ENCODE assay signal across 21 cellular contexts in the genomic region with DNA sequence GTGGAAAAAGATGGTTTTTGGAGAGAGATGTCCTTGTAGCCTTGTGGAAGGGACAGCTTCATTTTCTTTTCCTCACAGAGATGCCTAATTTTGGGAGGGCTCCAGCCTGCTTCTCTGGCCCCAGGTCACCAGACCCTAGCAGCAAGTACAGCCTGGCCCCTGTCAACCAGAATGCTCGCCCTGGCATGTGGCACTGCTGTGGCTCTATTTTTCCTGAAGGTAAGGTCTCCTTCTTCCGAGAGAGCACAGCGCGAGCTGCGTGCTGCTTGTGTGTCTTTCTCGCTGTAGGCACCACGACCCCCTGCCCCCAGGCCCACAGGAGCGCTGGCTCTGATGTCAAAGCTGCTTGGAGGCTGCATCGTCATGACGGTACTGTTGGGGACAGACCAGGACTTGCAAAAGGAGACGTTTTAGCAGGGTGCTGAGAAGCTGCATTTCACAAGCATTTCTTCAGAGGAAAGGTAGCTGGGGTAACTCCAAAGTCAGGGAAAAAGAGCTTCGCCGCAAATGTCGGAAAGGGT. TPM values are rescaled to one million over a fixed set of nuclear protein-coding genes. Genes with fewer than 3 reads are reported as not detected.
A peak's percentile ranks its signal among the peaks of the same experiment; 100 is the strongest.
DNase-seq lines count a peak whose midpoint lies in the region; ATAC-seq and TF ChIP-seq lines count a peak whose summit lies in the region.
"Had no signal": no experiment of that assay in that cellular context is flagged by ENCODE, and none has a peak within 500 bp of the region (broad histone marks: within the 10 kb centered on the region; RNA-seq: fewer than 3 reads in every experiment).

No MANE protein-coding gene starts in this region.

- no peak overlapping the region for H4K5ac ChIP-seq in mesendoderm (ENCODE audit: low read length)

- peak overlapping the region; percentile 11 for H3K27ac Mint-ChIP-seq in activated CD8-positive, alpha-beta T cell treated with anti-CD3 and anti-CD28 coated beads, Interleukin-2, amount 10 ng/mL, durations not matched to agents 7 days and 5 days
- H3K27ac Mint-ChIP-seq in activated CD8-positive, alpha-beta T cell treated with anti-CD3 and anti-CD28 coated beads for 36 hours: no peak overlapping the region
- H3K27ac Mint-ChIP-seq in osteocyte (ENCODE audit: unreplicated experiment): no peak overlapping the region

- H3K4me3 ChIP-seq in BLaER1 (no peak overlapping the region), mesendoderm (ENCODE audit: low read length) (no peak overlapping the region)
- H3K4me3 ChIP-seq in Jurkat, Clone E6-1 (ENCODE audit: low read length): peak overlapping the region; percentile 52
- H3K4me3 ChIP-seq: MG63, PC-9 had no signal

- no peak for ATAC-seq in activated CD8-positive, alpha-beta T cell treated with anti-CD3 and anti-CD28 coated beads, Interleukin-2, amount 10 ng/mL, durations not matched to agents 7 days and 5 days
- no peak for ATAC-seq in activated CD8-positive, alpha-beta T cell treated with anti-CD3 and anti-CD28 coated beads for 36 hours
- ATAC-seq in HG03025 (IDR thresholded peaks at IDR 0.05; ENCODE audit: low FRiP score, unreplicated experiment): no peak

- no peak overlapping the region for H2BK120ac ChIP-seq in mesendoderm (ENCODE audit: low read depth, low read length)

- no peaks in the 10 kb centered on the region for H3K27me3 Mint-ChIP-seq in activated CD8-positive, alpha-beta T cell treated with anti-CD3 and anti-CD28 coated beads, Interleukin-2, amount 10 ng/mL, durations not matched to agents 7 days and 5 days (ENCODE audit: low read depth)
- no peaks in the 10 kb centered on the region for H3K27me3 Mint-ChIP-seq in activated CD8-positive, alpha-beta T cell treated with anti-CD3 and anti-CD28 coated beads for 36 hours
- H3K27me3 Mint-ChIP-seq in osteocyte (ENCODE audit: unreplicated experiment): no peaks in the 10 kb centered on the region

- no peak for DNase-seq in activated CD8-positive, alpha-beta T cell treated with anti-CD3 and anti-CD28 coated beads, Interleukin-2, amount 10 ng/mL, durations not matched to agents 7 days and 5 days
- DNase-seq in activated CD8-positive, alpha-beta T cell treated with anti-CD3 and anti-CD28 coated beads for 36 hours: no peak
- peak; percentile 20 for DNase-seq in Jurkat, Clone E6-1 (ENCODE audit: low read depth, low spot score)
- DNase-seq in osteocyte (ENCODE audit: extremely low spot score, unreplicated experiment): peak; percentile 72
- no peak for DNase-seq in mesendoderm
- no peak for DNase-seq in activated CD4-positive, alpha-beta T cell treated with anti-CD3 and anti-CD28 coated beads, Interleukin-2, amount 50 U/mL, for 4 hours
- DNase-seq: 8988T, MG63, NCI-H1092 treated with DMSO at 0.1 percent for 48 hours, NCI-H146, NCI-H2029 treated with DMSO at 0.1 percent for 48 hours, NCI-H226, NCI-H510A treated with DMSO at 0.1 percent for 48 hours, NCI-H748 treated with DMSO at 0.1 percent for 48 hours, PC-9, SIG-M5 had no signal

- POLR2A ChIA-PET in activated CD8-positive, alpha-beta T cell treated with anti-CD3 and anti-CD28 coated beads, Interleukin-2, amount 10 ng/mL, durations not matched to agents 7 days and 5 days (lab: Charles Lee): interaction anchor here (1.3 kb wide), 1 partner anchor 19 kb away, joined by 4 read pairs; no protein-coding TSS in a partner anchor
- POLR2A ChIA-PET in activated CD8-positive, alpha-beta T cell treated with anti-CD3 and anti-CD28 coated beads for 36 hours (lab: Charles Lee): interaction anchor here (0.7 kb wide), 1 partner anchor 24 kb away, joined by 5 read pairs; no protein-coding TSS in a partner anchor

- H3K4me1 ChIP-seq in BLaER1: peaks cover 34% of the 10 kb centered on the region
- H3K4me1 ChIP-seq in mesendoderm (ENCODE audit: control insufficient read depth, low read depth, low read length): no peaks in the 10 kb centered on the region

- no peaks in the 10 kb centered on the region for H3K9me3 Mint-ChIP-seq in activated CD8-positive, alpha-beta T cell treated with anti-CD3 and anti-CD28 coated beads, Interleukin-2, amount 10 ng/mL, durations not matched to agents 7 days and 5 days (ENCODE audit: insufficient read depth)
- H3K9me3 Mint-ChIP-seq in activated CD8-positive, alpha-beta T cell treated with anti-CD3 and anti-CD28 coated beads for 36 hours: no peaks in the 10 kb centered on the region
- no peaks in the 10 kb centered on the region for H3K9me3 Mint-ChIP-seq in osteocyte (ENCODE audit: unreplicated experiment)

- no peak overlapping the region for H3K23ac ChIP-seq in mesendoderm (ENCODE audit: low read length)

- no CpG with 5 or more reads among the region's 14 CpGs for WGBS in mesendoderm (ENCODE audit: extremely low coverage, insufficient coverage, low lambda C conversion rate)

- H3K4ac ChIP-seq in mesendoderm (ENCODE audit: low read depth, low read length): no peak overlapping the region

- H3K36me3 ChIP-seq in BLaER1 (peaks cover 95% of the 10 kb centered on the region), mesendoderm (ENCODE audit: control insufficient read depth, insufficient read depth, low read length) (peaks cover 2% of the 10 kb centered on the region)

- H3K9ac ChIP-seq in BLaER1 (peak overlapping the region; percentile 39; the same call in 1 of the 2 replicates), mesendoderm (ENCODE audit: low read length) (no peak overlapping the region)

- H3K27ac ChIP-seq in BLaER1 (peak overlapping the region; percentile 69), mesendoderm (ENCODE audit: low read depth, low read length) (no peak overlapping the region)
- H3K27ac ChIP-seq: C4-2B, PC-9, RWPE1 had no signal

- H3K56ac ChIP-seq in mesendoderm (ENCODE audit: low read length): no peak overlapping the region

- H2BK5ac ChIP-seq in mesendoderm (ENCODE audit: low read length): no peak overlapping the region

- TF ChIP-seq CTCF in activated CD8-positive, alpha-beta T cell treated with anti-CD3 and anti-CD28 coated beads for 36 hours (IDR thresholded peaks at IDR 0.05): no peak
- no peak for TF ChIP-seq CTCF in osteocyte (IDR thresholded peaks at IDR 0.05)

- no peaks in the 10 kb centered on the region for H3K79me1 ChIP-seq in mesendoderm (ENCODE audit: low read length)

- H3K4me3 Mint-ChIP-seq in activated CD8-positive, alpha-beta T cell treated with anti-CD3 and anti-CD28 coated beads, Interleukin-2, amount 10 ng/mL, durations not matched to agents 7 days and 5 days: no peak overlapping the region
- H3K4me3 Mint-ChIP-seq in activated CD8-positive, alpha-beta T cell treated with anti-CD3 and anti-CD28 coated beads for 36 hours: no peak overlapping the region
- no peak overlapping the region for H3K4me3 Mint-ChIP-seq in osteocyte (ENCODE audit: unreplicated experiment)

- CTCF ChIA-PET in activated CD8-positive, alpha-beta T cell treated with anti-CD3 and anti-CD28 coated beads, Interleukin-2, amount 10 ng/mL, durations not matched to agents 7 days and 5 days (lab: Charles Lee): interaction anchor here (0.9 to 3.7 kb wide), 5 partner anchors 11 to 420 kb away, joined by 3 to 23 read pairs (median 3); no protein-coding TSS in a partner anchor
- CTCF ChIA-PET in activated CD8-positive, alpha-beta T cell treated with anti-CD3 and anti-CD28 coated beads for 36 hours (lab: Charles Lee): interaction anchor here (0.5 to 1.9 kb wide), 3 partner anchors 20 to 26 kb away, joined by 3 to 12 read pairs (median 3); no protein-coding TSS in a partner anchor

- no peaks in the 10 kb centered on the region for H3K36me3 Mint-ChIP-seq in activated CD8-positive, alpha-beta T cell treated with anti-CD3 and anti-CD28 coated beads, Interleukin-2, amount 10 ng/mL, durations not matched to agents 7 days and 5 days (ENCODE audit: low read depth)
- H3K36me3 Mint-ChIP-seq in activated CD8-positive, alpha-beta T cell treated with anti-CD3 and anti-CD28 coated beads for 36 hours (ENCODE audit: low read depth): peaks cover 4% of the 10 kb centered on the region
- peaks cover 49% of the 10 kb centered on the region for H3K36me3 Mint-ChIP-seq in osteocyte (ENCODE audit: unreplicated experiment)

- no peak overlapping the region for H2AK5ac ChIP-seq in mesendoderm (ENCODE audit: low read length)

- no peaks in the 10 kb centered on the region for H3K9me3 ChIP-seq in BLaER1
- H3K9me3 ChIP-seq: MG63 had no signal

- peak overlapping the region; percentile 75 for H3K4me2 ChIP-seq in BLaER1
- H3K4me2 ChIP-seq in mesendoderm (ENCODE audit: low read length): no peak overlapping the region
- H3K4me2 ChIP-seq: PC-9 had no signal

- intact Hi-C loops in activated CD8-positive, alpha-beta T cell treated with anti-CD3 and anti-CD28 coated beads for 36 hours (cut with micrococcal nuclease): no loop called here

- no peaks in the 10 kb centered on the region for H3K79me2 ChIP-seq in mesendoderm (ENCODE audit: control insufficient read depth, insufficient read depth, low read length)

- H4K8ac ChIP-seq in mesendoderm (ENCODE audit: low read depth, low read length): no peak overlapping the region

- H3K27me3 ChIP-seq in BLaER1: no peaks in the 10 kb centered on the region
- H3K27me3 ChIP-seq in mesendoderm (ENCODE audit: insufficient read depth, low read length, poor library complexity): no peaks in the 10 kb centered on the region
- H3K27me3 ChIP-seq: MG63 had no signal

- 0 out of 2 replicates have a peak, but pooled peaks cover 6% of the 10 kb centered on the region for H4K20me1 ChIP-seq in BLaER1

- no peak overlapping the region for H3K18ac ChIP-seq in mesendoderm (ENCODE audit: low read length)

- peaks cover 25% of the 10 kb centered on the region for H3K4me1 Mint-ChIP-seq in activated CD8-positive, alpha-beta T cell treated with anti-CD3 and anti-CD28 coated beads, Interleukin-2, amount 10 ng/mL, durations not matched to agents 7 days and 5 days (ENCODE audit: low read depth)
- H3K4me1 Mint-ChIP-seq in activated CD8-positive, alpha-beta T cell treated with anti-CD3 and anti-CD28 coated beads for 36 hours (ENCODE audit: low read depth): peaks cover 11% of the 10 kb centered on the region
- H3K4me1 Mint-ChIP-seq in osteocyte (ENCODE audit: unreplicated experiment): no peaks in the 10 kb centered on the region

- H2BK15ac ChIP-seq in mesendoderm (replicated peaks; ENCODE audit: low read depth): no peak overlapping the region

RNA-seq across cellular contexts. Expression of a gene that starts 58.7 kb away (rescaled TPM):
- not detected for total RNA-seq in activated CD8-positive, alpha-beta T cell treated with anti-CD3 and anti-CD28 coated beads, Interleukin-2, amount 10 ng/mL, durations not matched to agents 7 days and 5 days
- not detected for total RNA-seq in activated CD8-positive, alpha-beta T cell treated with anti-CD3 and anti-CD28 coated beads for 36 hours
- polyA plus RNA-seq in Jurkat, Clone E6-1 (2012; ENCODE audit: insufficient read depth, insufficient read length): not detected
- total RNA-seq in osteocyte: not detected in 2 replicates
- 0.03 TPM for polyA plus RNA-seq in mesendoderm (2013, experiment 1 of 2)
- 0.06 TPM for polyA plus RNA-seq in mesendoderm (2013, experiment 2 of 2)
- total RNA-seq: LHCN-M2, PC-9 had no signal

Comparison
In these comparisons a context has a peak if more than half of its experiments do, and no peak if none do; other contexts are left out.
1. DNase-seq: peak in Jurkat, Clone E6-1 (single experiment) and osteocyte (single experiment); none in activated CD8-positive, alpha-beta T cell treated with anti-CD3 and anti-CD28 coated beads, Interleukin-2, amount 10 ng/mL, durations not matched to agents 7 days and 5 days (single experiment), activated CD8-positive, alpha-beta T cell treated with anti-CD3 and anti-CD28 coated beads for 36 hours (single experiment), mesendoderm (single experiment) and activated CD4-positive, alpha-beta T cell treated with anti-CD3 and anti-CD28 coated beads, Interleukin-2, amount 50 U/mL, for 4 hours (0 of 2).